In the genomic region with DNA sequence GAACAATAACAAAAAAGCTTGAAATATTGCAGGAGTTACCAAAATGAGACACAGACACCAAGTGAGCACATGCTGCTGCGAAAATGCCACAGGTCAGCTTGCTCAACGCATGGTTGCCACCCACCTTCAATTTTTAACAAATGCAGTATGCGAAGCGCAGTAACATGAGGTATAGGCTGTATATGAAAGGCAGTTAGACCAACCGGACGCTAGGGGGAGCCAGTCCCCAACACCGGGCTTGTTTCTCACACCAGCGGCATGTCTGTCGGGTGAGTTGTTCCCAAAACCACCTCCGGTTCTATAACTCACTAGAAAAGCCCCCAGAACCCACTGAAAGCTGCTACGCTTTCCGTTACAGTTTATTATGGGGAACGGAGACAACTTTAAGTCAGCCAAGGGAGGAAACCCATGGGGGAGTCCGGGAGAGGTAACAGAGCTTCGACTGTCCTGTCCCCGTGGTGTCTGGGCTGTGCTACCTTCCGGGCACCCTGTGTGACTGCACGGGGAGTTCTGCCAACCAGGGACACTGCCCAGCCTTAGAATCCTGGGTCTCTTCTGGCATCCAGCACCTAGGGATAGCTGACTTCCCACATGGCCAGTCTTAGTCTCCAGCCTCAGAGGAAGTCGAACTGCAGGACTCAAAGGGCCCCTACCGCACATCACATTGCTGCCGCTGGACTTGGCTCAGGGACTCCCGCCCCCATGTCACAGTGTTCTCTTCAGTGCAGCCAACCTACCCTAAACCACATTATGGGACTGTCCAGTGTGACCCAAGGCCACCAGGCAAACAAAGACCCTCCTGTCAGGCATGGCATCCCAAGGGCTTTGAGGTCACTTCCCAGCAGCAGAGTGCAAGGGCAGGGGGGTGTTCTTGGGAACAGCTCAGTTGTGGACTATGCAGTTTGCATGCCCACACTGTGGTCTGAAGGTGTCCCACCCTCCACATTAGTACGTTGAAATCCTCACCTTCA, we compare ENCODE assay signal across 8 cellular contexts. TPM values are rescaled to one million over a fixed set of nuclear protein-coding genes. Genes with fewer than 3 reads are reported as not detected.
A peak's percentile ranks its signal among the peaks of the same experiment; 100 is the strongest.
DNase-seq lines count a peak whose midpoint lies in the region; ATAC-seq lines count a peak whose summit lies in the region.

No MANE protein-coding gene starts in this region.

- 0 out of 2 replicates have a peak, but pooled peaks cover 9% of the 10 kb centered on the region for H4K20me1 ChIP-seq in BLaER1

- peak overlapping the region; percentile 72 for H3K27ac Mint-ChIP-seq in central memory CD8-positive, alpha-beta T cell (ENCODE audit: low read depth)

- H3K9me3 Mint-ChIP-seq in central memory CD8-positive, alpha-beta T cell: no peaks in the 10 kb centered on the region

- peak overlapping the region; percentile 62 for H3K4me3 Mint-ChIP-seq in central memory CD8-positive, alpha-beta T cell

- H3K9me3 ChIP-seq in BLaER1: no peaks in the 10 kb centered on the region

- peaks cover 24% of the 10 kb centered on the region for H3K4me1 ChIP-seq in BLaER1

- ATAC-seq in HG03342 (IDR thresholded peaks at IDR 0.05; ENCODE audit: unreplicated experiment): peak; percentile 94
- ATAC-seq in activated CD4-positive, CD25-positive, alpha-beta regulatory T cell treated with anti-CD3 and anti-CD28 coated beads, Interleukin-2, amount 50 U/mL, for 24 hours: peak; percentile 97
- ATAC-seq in central memory CD8-positive, alpha-beta T cell (replicated peaks; ENCODE audit: extremely low read depth, poor library complexity, severe bottlenecking): peak; percentile 99
- peak; percentile 98 for ATAC-seq in left lobe of liver

- peaks cover 11% of the 10 kb centered on the region for H3K36me3 Mint-ChIP-seq in central memory CD8-positive, alpha-beta T cell (ENCODE audit: insufficient read depth)

- H3K4me2 ChIP-seq in BLaER1: peak overlapping the region; percentile 80

- H3K9ac ChIP-seq in BLaER1: no peak overlapping the region

- H3K27me3 ChIP-seq in BLaER1: no peaks in the 10 kb centered on the region

- 0 out of 2 replicates have a peak overlapping the region, but pooled peaks have one; percentile 48 for H3K4me3 ChIP-seq in BLaER1

- no peak overlapping the region for H3K27ac ChIP-seq in BLaER1

- H3K4me1 Mint-ChIP-seq in central memory CD8-positive, alpha-beta T cell: peaks cover 18% of the 10 kb centered on the region

- peak; percentile 79 for DNase-seq in GM19238 (ENCODE audit: insufficient read length, low spot score)
- DNase-seq in NCI-H446 (lab: John Stamatoyannopoulos, UW): peak; percentile 81 to 85
- peak; percentile 82 to 83 for DNase-seq in central memory CD8-positive, alpha-beta T cell (ENCODE audit: low spot score in 2 of 2)
- DNase-seq in left lobe of liver (ENCODE audit: low spot score): peak; percentile 73
- DNase-seq in stimulated activated CD4-positive, alpha-beta T cell treated with anti-CD3 and anti-CD28 coated beads, Interleukin-4, amount 100 ng/mL, for 1 hour: peak; percentile 89

- peaks cover 19% of the 10 kb centered on the region for H3K36me3 ChIP-seq in BLaER1

- no peaks in the 10 kb centered on the region for H3K27me3 Mint-ChIP-seq in central memory CD8-positive, alpha-beta T cell

RNA-seq across cellular contexts. Expression of a gene that starts 14.0 kb away (rescaled TPM):
- 60.3 TPM for total RNA-seq in left lobe of liver
